21 cellular contexts compared by ENCODE assay signal in genomic region chr4:13678186-13678924, GRCh38. TPM values are rescaled to one million over a fixed set of nuclear protein-coding genes. Genes with fewer than 3 reads are reported as not detected.
DNase-seq lines count a peak whose midpoint lies in the region; ATAC-seq and TF ChIP-seq lines count a peak whose summit lies in the region.
"Had no signal": no experiment of that assay in that cellular context is flagged by ENCODE, and none has a peak within 500 bp of the region (broad histone marks: within the 10 kb centered on the region; RNA-seq: fewer than 3 reads in every experiment).

No MANE protein-coding gene starts in this region.

- no peak overlapping the region for H2AFZ ChIP-seq in PC-3 (ENCODE audit: low read length)

- POLR2A ChIA-PET in MCF 10A (lab: Yijun Ruan, JAX) (interaction anchor here (1.3 kb wide), 1 partner anchor 22 kb away, joined by 3 read pairs; no protein-coding TSS in a partner anchor), PC-3 (lab: Charles Lee; ENCODE audit: unreplicated experiment) (no interaction called here), GM10248 (lab: Yijun Ruan, JAX) (no interaction called here)

- no peak overlapping the region for H3K27ac Mint-ChIP-seq in MCF 10A (ENCODE audit: low read depth, unreplicated experiment)
- H3K27ac Mint-ChIP-seq in natural killer cell treated with Interleukin-12 subunit alpha and Interleukin-12 subunit beta and Interleukin-15 and Interleukin-18, amount 100 ng/mL, for 72 hours, result no peak overlapping the region
- H3K27ac Mint-ChIP-seq: mesothelial cell of epicardium; naive thymus-derived CD8-positive, alpha-beta T cell; stimulated activated naive CD8-positive, alpha-beta T cell treated with anti-CD3 and anti-CD28 coated beads, Interleukin-15, Interleukin-2, amounts not matched to agents 100 ng/mL and 50 ng/mL, for 24 hours had no signal

- H3K4me3 Mint-ChIP-seq in MCF 10A (ENCODE audit: unreplicated experiment), result no peak overlapping the region
- H3K4me3 Mint-ChIP-seq in natural killer cell treated with Interleukin-12 subunit alpha and Interleukin-12 subunit beta and Interleukin-15 and Interleukin-18, amount 100 ng/mL, for 72 hours, result no peak overlapping the region
- H3K4me3 Mint-ChIP-seq: mesothelial cell of epicardium; naive thymus-derived CD8-positive, alpha-beta T cell; stimulated activated naive CD8-positive, alpha-beta T cell treated with anti-CD3 and anti-CD28 coated beads, Interleukin-15, Interleukin-2, amounts not matched to agents 100 ng/mL and 50 ng/mL, for 24 hours had no signal

- CTCF ChIA-PET in MCF 10A (lab: Yijun Ruan, JAX), result interaction anchor here (0.7 to 1.5 kb wide), 3 partner anchors 18 to 1343 kb away, joined by 3 to 5 read pairs (median 3); no protein-coding TSS in a partner anchor
- CTCF ChIA-PET in PC-3 (lab: Charles Lee), result no interaction called here
- CTCF ChIA-PET in GM10248 (lab: Yijun Ruan, JAX), result interaction anchor here (1.0 kb wide), 1 partner anchor 8 kb away, joined by 3 read pairs; no protein-coding TSS in a partner anchor

- DNase-seq in MCF 10A (ENCODE audit: unreplicated experiment) (peak; percentile 10), breast epithelium (ENCODE audit: low spot score in 2 of 2) (no peak), PC-3 (no peak), epithelial cell of esophagus (ENCODE audit: low read depth) (peak; percentile 18), GM10248 (ENCODE audit: extremely low spot score) (no peak), occipital lobe (lab: John Stamatoyannopoulos, UW) (no peak), upper lobe of left lung (no peak)
- no peak for DNase-seq in natural killer cell treated with Interleukin-12 subunit alpha and Interleukin-12 subunit beta and Interleukin-15 and Interleukin-18, amount 100 ng/mL, for 72 hours (ENCODE audit: low spot score)
- DNase-seq: activated CD4-positive, alpha-beta T cell treated with anti-CD3 and anti-CD28 coated beads, Interleukin-2, amount 50 U/mL, for 48 hours; activated effector memory CD4-positive, alpha-beta T cell treated with Interleukin-2 at 50 U/mL for 16 hours; H7; KG1; left cardiac atrium; naive thymus-derived CD8-positive, alpha-beta T cell; NCI-H446; retina; tibial artery had no signal

- no peaks in the 10 kb centered on the region for H4K20me1 ChIP-seq in PC-3 (ENCODE audit: low read length)

- no TSS peak for BruUV-seq in MCF 10A (replicated peaks; lab: Mats Ljungman, UMichigan)
- no TSS peak for BruUV-seq in PC-3 (replicated peaks; lab: Mats Ljungman, UMichigan)

- no peaks in the 10 kb centered on the region for H3K4me1 Mint-ChIP-seq in MCF 10A (ENCODE audit: insufficient read depth, unreplicated experiment)
- peaks cover 4 to 5% of the 10 kb centered on the region in 2 donors for H3K4me1 Mint-ChIP-seq in natural killer cell treated with Interleukin-12 subunit alpha and Interleukin-12 subunit beta and Interleukin-15 and Interleukin-18, amount 100 ng/mL, for 72 hours (ENCODE audit: low read depth in 2 of 2)
- H3K4me1 Mint-ChIP-seq: naive thymus-derived CD8-positive, alpha-beta T cell had no signal

- H3K27me3 Mint-ChIP-seq in MCF 10A (ENCODE audit: insufficient read depth, unreplicated experiment), result no peaks in the 10 kb centered on the region
- H3K27me3 Mint-ChIP-seq in natural killer cell treated with Interleukin-12 subunit alpha and Interleukin-12 subunit beta and Interleukin-15 and Interleukin-18, amount 100 ng/mL, for 72 hours, result peaks cover under 1 to 9% of the 10 kb centered on the region in 2 donors

- no peak overlapping the region for H3K4me2 ChIP-seq in PC-3 (ENCODE audit: low read length)
- H3K4me2 ChIP-seq: A549 had no signal

- TF ChIP-seq POLR2A in breast epithelium (IDR thresholded peaks at IDR 0.05), result no peak
- no peak for TF ChIP-seq POLR2A in upper lobe of left lung (IDR thresholded peaks at IDR 0.05)

- H3K4me1 ChIP-seq in breast epithelium (no peaks in the 10 kb centered on the region), PC-3 (ENCODE audit: insufficient read depth, low read length) (no peaks in the 10 kb centered on the region), upper lobe of left lung (no peaks in the 10 kb centered on the region)
- H3K4me1 ChIP-seq: A549, tibial artery had no signal

- H3K27ac ChIP-seq in breast epithelium (no peak overlapping the region), PC-3 (ENCODE audit: low read length) (no peak overlapping the region), upper lobe of left lung (no peak overlapping the region)
- H3K27ac ChIP-seq: A549, SK-N-MC, tibial artery had no signal

- intact Hi-C loops in MCF 10A (cut with micrococcal nuclease) (no loop called here), breast epithelium (cut with DNase I; ENCODE audit: low total_unique reads) (no loop called here), PC-3 (cut with micrococcal nuclease) (no loop called here)

- H3K9ac ChIP-seq in PC-3 (ENCODE audit: low read length), result no peak overlapping the region

- no peak for TF ChIP-seq CTCF in MCF 10A (IDR thresholded peaks at IDR 0.05; ENCODE audit: unreplicated experiment)
- no peak for TF ChIP-seq CTCF in breast epithelium (IDR thresholded peaks at IDR 0.05)
- no peak for TF ChIP-seq CTCF in PC-3 (conservative IDR thresholded peaks at IDR 0.05; ENCODE audit: low read depth, low read length)
- no peak for TF ChIP-seq CTCF in epithelial cell of esophagus (IDR thresholded peaks at IDR 0.05; ENCODE audit: insufficient read depth, low read depth, low read length, missing control alignments)
- no peak for TF ChIP-seq CTCF in GM10248 (IDR thresholded peaks at IDR 0.05; ENCODE audit: control extremely low read depth, extremely low read depth, low read depth, missing control alignments)
- no peak for TF ChIP-seq CTCF in upper lobe of left lung (IDR thresholded peaks at IDR 0.05)

- no peak for TF ChIP-seq EP300 in upper lobe of left lung (IDR thresholded peaks at IDR 0.05)

- H3K36me3 ChIP-seq in breast epithelium (no peaks in the 10 kb centered on the region), PC-3 (ENCODE audit: low read depth, low read length) (no peaks in the 10 kb centered on the region), upper lobe of left lung (no peaks in the 10 kb centered on the region)
- H3K36me3 ChIP-seq: tibial artery had no signal

- H3K9me3 ChIP-seq in breast epithelium (no peaks in the 10 kb centered on the region), PC-3 (ENCODE audit: low read length) (0 out of 2 replicates have a peak, but pooled peaks cover 8% of the 10 kb centered on the region), upper lobe of left lung (peaks cover 0 to 6% (median 2%) of the 10 kb centered on the region in 4 donors)
- H3K9me3 ChIP-seq: A549, tibial artery had no signal

- ATAC-seq in PC-3 (peak; percentile 27; the same call in 1 of the 2 replicates), upper lobe of left lung (ENCODE audit: low FRiP score in 2 of 2) (no peak)
- ATAC-seq in natural killer cell treated with Interleukin-12 subunit alpha and Interleukin-12 subunit beta and Interleukin-15 and Interleukin-18, amount 100 ng/mL, for 72 hours, result no peak
- ATAC-seq: A549; left cardiac atrium; naive thymus-derived CD8-positive, alpha-beta T cell had no signal

- no peaks in the 10 kb centered on the region for H3K27me3 ChIP-seq in breast epithelium
- H3K27me3 ChIP-seq in PC-3 (ENCODE audit: low read length), result no peaks in the 10 kb centered on the region
- no peaks in the 10 kb centered on the region for H3K27me3 ChIP-seq in upper lobe of left lung
- H3K27me3 ChIP-seq: tibial artery had no signal

- no peaks in the 10 kb centered on the region for H3K9me3 Mint-ChIP-seq in MCF 10A (ENCODE audit: unreplicated experiment)
- peaks cover 15% of the 10 kb centered on the region for H3K9me3 Mint-ChIP-seq in natural killer cell treated with Interleukin-12 subunit alpha and Interleukin-12 subunit beta and Interleukin-15 and Interleukin-18, amount 100 ng/mL, for 72 hours

- no peaks in the 10 kb centered on the region for H3K79me2 ChIP-seq in PC-3 (ENCODE audit: low read length)

- H3K9me2 ChIP-seq in PC-3 (replicated peaks; ENCODE audit: low read length), result no peaks in the 10 kb centered on the region

- WGBS in upper lobe of left lung, 2 donors, result 87 to 92% methylated on average over 3 of the region's 3 CpGs

- H3K4me3 ChIP-seq in breast epithelium, result no peak overlapping the region
- no peak overlapping the region for H3K4me3 ChIP-seq in PC-3 (ENCODE audit: low read length)
- no peak overlapping the region for H3K4me3 ChIP-seq in epithelial cell of esophagus (ENCODE audit: low read length)
- H3K4me3 ChIP-seq in upper lobe of left lung, result no peak overlapping the region
- H3K4me3 ChIP-seq: A549, SK-N-MC, tibial artery had no signal

- H3F3A ChIP-seq in PC-3 (ENCODE audit: low read length, unreplicated experiment), result no peaks in the 10 kb centered on the region

- H3K36me3 Mint-ChIP-seq in MCF 10A (ENCODE audit: insufficient read depth, unreplicated experiment), result no peaks in the 10 kb centered on the region
- peaks cover 26% of the 10 kb centered on the region for H3K36me3 Mint-ChIP-seq in natural killer cell treated with Interleukin-12 subunit alpha and Interleukin-12 subunit beta and Interleukin-15 and Interleukin-18, amount 100 ng/mL, for 72 hours
- H3K36me3 Mint-ChIP-seq: mesothelial cell of epicardium had no signal

RNA-seq across cellular contexts. Expression of gene BOD1L1, which starts 50.8 kb away (rescaled TPM):
- total RNA-seq in MCF 10A (2022), result 46.8 and 55.4 TPM in 2 replicates
- total RNA-seq in breast epithelium, result 10 to 100 TPM; 49.0 to 68.3 (median 56.0) TPM
- total RNA-seq in PC-3 (2014; rRNA removed), result 22.0 and 27.2 TPM in 2 replicates
- 54.3 TPM for total RNA-seq in occipital lobe
- 10 to 100 TPM; 41.4 to 43.5 TPM for total RNA-seq in natural killer cell treated with Interleukin-12 subunit alpha and Interleukin-12 subunit beta and Interleukin-15 and Interleukin-18, amount 100 ng/mL, for 72 hours
- 10 to 100 TPM; 33.1 to 88.0 (median 37.9) TPM for total RNA-seq in upper lobe of left lung

Comparison
In these comparisons a context has a peak if more than half of its experiments do, and no peak if none do; other contexts are left out.
1. DNase-seq: peak in MCF 10A (single experiment) and epithelial cell of esophagus (single experiment); none in breast epithelium (0 of 2), PC-3 (single experiment), GM10248 (single experiment), occipital lobe (single experiment), natural killer cell treated with Interleukin-12 subunit alpha and Interleukin-12 subunit beta and Interleukin-15 and Interleukin-18, amount 100 ng/mL, for 72 hours (single experiment) and upper lobe of left lung (0 of 2).